ENCODE assay signal across 7 cellular contexts in the genomic region with DNA sequence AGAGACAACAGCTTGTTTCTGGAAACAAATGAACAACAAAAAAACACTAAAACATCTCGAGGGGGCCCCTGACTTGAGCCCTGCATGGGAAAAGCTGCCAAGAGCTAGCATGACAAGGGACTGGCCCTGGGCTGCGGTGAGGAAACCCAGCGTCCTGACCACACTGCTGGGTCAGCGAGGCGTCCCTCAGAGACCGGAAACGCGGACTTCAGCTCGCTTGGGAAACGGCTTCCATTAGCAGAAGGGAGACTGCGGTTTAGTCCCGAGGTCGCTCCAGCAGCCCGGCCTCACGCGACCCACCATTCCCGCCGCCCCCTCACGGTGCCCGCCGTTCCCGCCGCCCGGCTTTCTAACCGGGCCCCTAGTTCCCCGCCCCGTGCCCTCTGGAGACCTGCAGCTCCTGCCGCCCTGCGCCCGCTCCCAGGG. TPM values are rescaled to one million over a fixed set of nuclear protein-coding genes. Genes with fewer than 3 reads are reported as not detected.
DNase-seq lines count a peak whose midpoint lies in the region; ATAC-seq and TF ChIP-seq lines count a peak whose summit lies in the region.

No MANE protein-coding gene starts in this region.

- peaks cover 13% of the 10 kb centered on the region for H3K4me1 Mint-ChIP-seq in activated CD4-positive, alpha-beta T cell treated with anti-CD3 and anti-CD28 coated beads, Interleukin-2, amount 10 ng/mL, durations not matched to agents 24 days and 14 days

- peak overlapping the region; percentile 77 to 93 (median 86) for H3K4me3 ChIP-seq in esophagus muscularis mucosa
- peak overlapping the region; percentile 83 for H3K4me3 ChIP-seq in mucosa of descending colon
- peak overlapping the region; percentile 94 for H3K4me3 ChIP-seq in suprapubic skin

- H3K4me1 ChIP-seq in esophagus muscularis mucosa (peaks cover 12 to 25% (median 22%) of the 10 kb centered on the region in 4 donors), mucosa of descending colon (ENCODE audit: low read depth) (peaks cover 9% of the 10 kb centered on the region), suprapubic skin (peaks cover 34% of the 10 kb centered on the region)

- H3K9me3 Mint-ChIP-seq in activated CD4-positive, alpha-beta T cell treated with anti-CD3 and anti-CD28 coated beads, Interleukin-2, amount 10 ng/mL, durations not matched to agents 24 days and 14 days: no peaks in the 10 kb centered on the region

- H3K27ac Mint-ChIP-seq in activated CD4-positive, alpha-beta T cell treated with anti-CD3 and anti-CD28 coated beads, Interleukin-2, amount 10 ng/mL, durations not matched to agents 24 days and 14 days: peak overlapping the region; percentile 90

- peak in 1 of 3 experiments; percentile 6 for TF ChIP-seq CTCF in esophagus muscularis mucosa (IDR thresholded peaks at IDR 0.05)
- no peak for TF ChIP-seq CTCF in mucosa of descending colon (IDR thresholded peaks at IDR 0.05)
- TF ChIP-seq CTCF in suprapubic skin (IDR thresholded peaks at IDR 0.05): no peak

- peaks cover 5% of the 10 kb centered on the region for H3K36me3 Mint-ChIP-seq in activated CD4-positive, alpha-beta T cell treated with anti-CD3 and anti-CD28 coated beads, Interleukin-2, amount 10 ng/mL, durations not matched to agents 24 days and 14 days (ENCODE audit: low read depth)

- no peak for TF ChIP-seq EP300 in esophagus muscularis mucosa (IDR thresholded peaks at IDR 0.05)
- no peak for TF ChIP-seq EP300 in suprapubic skin (IDR thresholded peaks at IDR 0.05)

- H3K36me3 ChIP-seq in esophagus muscularis mucosa (no peaks in the 10 kb centered on the region), mucosa of descending colon (ENCODE audit: low read depth) (no peaks in the 10 kb centered on the region), suprapubic skin (no peaks in the 10 kb centered on the region)

- ATAC-seq in GM21515 (IDR thresholded peaks at IDR 0.05; ENCODE audit: unreplicated experiment) (peak; percentile 27), mucosa of descending colon (peak; percentile 69)

- intact Hi-C loops in activated CD4-positive, alpha-beta T cell treated with anti-CD3 and anti-CD28 coated beads, Interleukin-2, amount 10 ng/mL, durations not matched to agents 24 days and 14 days (cut with micrococcal nuclease): loop anchor here (1.0 kb wide), 1 partner anchor 698 kb away; no protein-coding TSS in a partner anchor
- intact Hi-C loops in esophagus muscularis mucosa (cut with DNase I): loop anchor here (5.0 kb wide), 2 partner anchors 67 to 907 kb away; no protein-coding TSS in a partner anchor
- intact Hi-C loops in mucosa of descending colon (cut with DNase I, micrococcal nuclease): loop anchor here in 1 of 2 donors (10.0 kb wide), 1 partner anchor 894 kb away; no protein-coding TSS in a partner anchor

- H3K27ac ChIP-seq in esophagus muscularis mucosa (replicated peaks in 1 of 4) (peak overlapping the region; percentile 95 to 99 (median 97)), suprapubic skin (peak overlapping the region; percentile 99)

- H3K27me3 Mint-ChIP-seq in activated CD4-positive, alpha-beta T cell treated with anti-CD3 and anti-CD28 coated beads, Interleukin-2, amount 10 ng/mL, durations not matched to agents 24 days and 14 days: peaks cover 16% of the 10 kb centered on the region

- DNase-seq in GF-D8 (lab: John Stamatoyannopoulos, UW) (peak; percentile 35), HuH-7 (ENCODE audit: low spot score) (peak; percentile 43), esophagus muscularis mucosa (ENCODE audit: extremely low spot score) (peak; percentile 92), mucosa of descending colon (peak; percentile 74 to 85 (median 80)), suprapubic skin (ENCODE audit: low spot score in 2 of 2) (peak; percentile 86 to 90)
- DNase-seq in activated CD4-positive, alpha-beta T cell treated with anti-CD3 and anti-CD28 coated beads, Interleukin-2, amount 10 ng/mL, durations not matched to agents 24 days and 14 days: peak; percentile 78

- 0% methylated on average over 1 of the region's 30 CpGs for WGBS in esophagus muscularis mucosa
- 1% methylated on average over 21 of the region's 30 CpGs for WGBS in suprapubic skin

- TF ChIP-seq POLR2A in esophagus muscularis mucosa (IDR thresholded peaks at IDR 0.05; ENCODE audit: low read depth) (no peak), suprapubic skin (IDR thresholded peaks at IDR 0.05) (no peak)

- H3K4me3 Mint-ChIP-seq in activated CD4-positive, alpha-beta T cell treated with anti-CD3 and anti-CD28 coated beads, Interleukin-2, amount 10 ng/mL, durations not matched to agents 24 days and 14 days: peak overlapping the region; percentile 89

- H3K9me3 ChIP-seq in esophagus muscularis mucosa (no peaks in the 10 kb centered on the region), mucosa of descending colon (no peaks in the 10 kb centered on the region), suprapubic skin (no peaks in the 10 kb centered on the region)

- H3K27me3 ChIP-seq in esophagus muscularis mucosa (no peaks in the 10 kb centered on the region), suprapubic skin (no peaks in the 10 kb centered on the region)

RNA-seq across cellular contexts. Expression of a gene that starts 0.6 kb away (rescaled TPM):
- total RNA-seq in activated CD4-positive, alpha-beta T cell treated with anti-CD3 and anti-CD28 coated beads, Interleukin-2, amount 10 ng/mL, durations not matched to agents 24 days and 14 days: 0.56 and 1.7 TPM in 2 replicates
- total RNA-seq in esophagus muscularis mucosa (10 to 100 TPM in 1 of 4 donors, 1 to 10 TPM in 3; 2.1 to 13.2 (median 3.2) TPM), mucosa of descending colon (10 to 100 TPM in 2 of 3 donors, 1 to 10 TPM in 1; 8.0 to 17.1 (median 10.9) TPM), suprapubic skin (1 to 10 TPM; 2.0 to 6.0 (median 3.6) TPM)

RNA-seq across cellular contexts. Expression of a gene that starts 0.8 kb away (rescaled TPM):
- total RNA-seq in activated CD4-positive, alpha-beta T cell treated with anti-CD3 and anti-CD28 coated beads, Interleukin-2, amount 10 ng/mL, durations not matched to agents 24 days and 14 days: 2.3 and 2.6 TPM in 2 replicates
- total RNA-seq in esophagus muscularis mucosa (10 to 100 TPM in 3 of 4 donors, 1 to 10 TPM in 1; 9.0 to 13.3 (median 11.3) TPM), mucosa of descending colon (10 to 100 TPM; 10.1 to 17.3 (median 13.2) TPM), suprapubic skin (10 to 100 TPM in 1 of 4 donors, 1 to 10 TPM in 3; 4.7 to 10.1 (median 7.2) TPM)

Comparison
In these comparisons a context has a peak if more than half of its experiments do, and no peak if none do; other contexts are left out.
1. Peak in every context shown above with its lines: DNase-seq, ATAC-seq, H3K4me3 ChIP-seq and H3K27ac ChIP-seq.
2. DNase-seq: peak in every context shown above with its lines; median percentile 92 in esophagus muscularis mucosa; 88 in suprapubic skin; 80 in mucosa of descending colon; 78 in activated CD4-positive, alpha-beta T cell treated with anti-CD3 and anti-CD28 coated beads, Interleukin-2, amount 10 ng/mL, durations not matched to agents 24 days and 14 days; 43 in HuH-7; 35 in GF-D8.